ENCODE assay signal across 8 cellular contexts in the genomic region with DNA sequence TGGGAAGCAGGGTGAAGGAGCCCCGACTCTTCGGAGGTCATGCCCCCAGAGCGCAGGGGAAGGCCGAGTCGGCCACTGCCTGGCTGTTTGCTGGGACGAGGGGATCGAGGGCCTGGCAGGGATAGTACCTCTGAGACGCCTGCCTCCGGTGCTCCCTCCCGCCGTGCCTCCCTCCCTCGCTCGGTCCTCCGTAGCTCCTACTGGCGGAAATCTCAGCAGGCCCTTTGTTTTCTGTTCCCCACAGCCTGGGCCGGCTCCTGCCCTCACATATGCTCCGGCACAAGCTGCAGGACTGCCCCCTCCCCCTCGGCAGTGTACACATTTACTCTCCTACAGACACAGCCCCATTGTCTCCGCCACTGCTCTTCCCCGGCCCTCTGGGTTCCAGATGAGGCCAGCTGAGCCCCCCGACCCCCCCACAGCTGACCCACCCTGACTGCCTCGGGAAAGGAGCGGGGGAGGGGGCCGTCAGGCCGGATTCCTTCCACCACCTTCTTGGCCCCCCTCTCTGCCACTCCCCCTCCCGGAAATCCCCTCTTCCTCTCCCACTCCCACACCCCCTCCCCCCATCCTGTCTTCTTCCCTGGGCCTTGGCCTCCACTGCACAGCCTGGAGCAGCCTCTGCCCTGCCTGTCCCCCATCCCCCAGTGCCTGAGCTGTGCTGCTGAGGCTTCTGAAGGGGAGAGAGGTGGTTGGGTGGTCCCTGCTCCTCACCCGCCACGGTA. TPM values are rescaled to one million over a fixed set of nuclear protein-coding genes. Genes with fewer than 3 reads are reported as not detected.
A peak's percentile ranks its signal among the peaks of the same experiment; 100 is the strongest.
DNase-seq lines count a peak whose midpoint lies in the region; ATAC-seq, FAIRE-seq and TF ChIP-seq lines count a peak whose summit lies in the region.

No MANE protein-coding gene starts in this region.

- H3K9ac ChIP-seq in GM23248 (peak overlapping the region; percentile 91), PC-3 (ENCODE audit: low read length) (peak overlapping the region; percentile 95), kidney (ENCODE audit: low read length in 2 of 2) (peak overlapping the region; percentile 98)

- TF ChIP-seq CTCF in PC-3 (conservative IDR thresholded peaks at IDR 0.05; ENCODE audit: low read depth, low read length) (no peak), kidney (IDR thresholded peaks at IDR 0.05; ENCODE audit: borderline replicate concordance, extremely low read depth, insufficient read depth) (no peak)

- ATAC-seq in PC-3: peak; percentile 6; the same call in 1 of the 2 replicates

- peaks cover 47% of the 10 kb centered on the region for H3K79me2 ChIP-seq in GM23248 (ENCODE audit: insufficient read depth)
- H3K79me2 ChIP-seq in PC-3 (ENCODE audit: low read length): peaks cover 43% of the 10 kb centered on the region

- H3K4me1 ChIP-seq in GM23248 (ENCODE audit: insufficient read depth) (peaks cover 21% of the 10 kb centered on the region), PC-3 (ENCODE audit: insufficient read depth, low read length) (peaks cover 27% of the 10 kb centered on the region), kidney (ENCODE audit: control insufficient read depth in 1 of 2, insufficient read depth in 1 of 2, low read depth in 1 of 2, low read length in 2 of 2) (peaks cover 37 to 52% of the 10 kb centered on the region in 2 donors)

- H3K4me3 ChIP-seq in GM23248: peak overlapping the region; percentile 86
- peak overlapping the region; percentile 89 for H3K4me3 ChIP-seq in PC-3 (ENCODE audit: low read length)
- H3K4me3 ChIP-seq in kidney (ENCODE audit: low read length in 2 of 2): peak overlapping the region; percentile 92 to 97

- no peaks in the 10 kb centered on the region for H3K9me3 ChIP-seq in GM23248 (ENCODE audit: low read depth)
- H3K9me3 ChIP-seq in PC-3 (ENCODE audit: low read length): no peaks in the 10 kb centered on the region
- H3K9me3 ChIP-seq in kidney (ENCODE audit: control insufficient read depth in 1 of 2, low read length in 2 of 2): no peaks in the 10 kb centered on the region

- BruUV-seq in PC-3 (replicated peaks; lab: Mats Ljungman, UMichigan): TSS peak; percentile 29

- no peak for FAIRE-seq in kidney (lab: Jason Lieb, UNC)

- DNase-seq in AG08396 (ENCODE audit: low spot score) (peak; percentile 35), GM23248 (peak; percentile 80), PC-3 (peak; percentile 41), cerebellum (ENCODE audit: low spot score) (peak; percentile 43), kidney (peak; percentile 86), H4 (ENCODE audit: low spot score) (no peak), HPDE6-E6E7 (ENCODE audit: extremely low spot score) (no peak)
- DNase-seq in stimulated activated CD4-positive, alpha-beta T cell treated with anti-CD3 and anti-CD28 coated beads, Interleukin-15, amount 100 ng/mL, for 24 hours: peak; percentile 60

- H3K9me2 ChIP-seq in GM23248 (ENCODE audit: insufficient read depth) (no peaks in the 10 kb centered on the region), PC-3 (replicated peaks; ENCODE audit: low read length) (no peaks in the 10 kb centered on the region)

- intact Hi-C loops in PC-3 (cut with micrococcal nuclease) (no loop called here), kidney (cut with DNase I) (no loop called here)

- WGBS in GM23248 (ENCODE audit: low coverage in 1 of 2, low lambda C conversion rate in 2 of 2, missing lambda C conversion rate in 2 of 2), 2 experiments: 3 to 10% methylated on average over 15 to 28 of the region's 28 CpGs

- CTCF ChIA-PET in PC-3 (lab: Charles Lee): interaction anchor here (2.8 kb wide), 1 partner anchor 18 kb away, joined by 14 read pairs; the partner anchor contains the start of gene TLCD1

- H3K27ac ChIP-seq in GM23248: peak overlapping the region; percentile 93
- H3K27ac ChIP-seq in PC-3 (ENCODE audit: low read length): peak overlapping the region; percentile 99
- H3K27ac ChIP-seq in kidney (ENCODE audit: low read depth in 2 of 2, low read length in 2 of 2): peak overlapping the region; percentile 95 to 96

- H3K4me2 ChIP-seq in GM23248 (ENCODE audit: unreplicated experiment) (peak overlapping the region; percentile 90), PC-3 (ENCODE audit: low read length) (peak overlapping the region; percentile 99)

- POLR2A ChIA-PET in PC-3 (lab: Charles Lee; ENCODE audit: unreplicated experiment): interaction anchor here (0.8 kb wide), 1 partner anchor 16 kb away, joined by 3 read pairs; the partner anchor contains the start of gene NEK8

- H2AFZ ChIP-seq in GM23248: peak overlapping the region; percentile 4; the same call in 1 of the 2 replicates
- H2AFZ ChIP-seq in PC-3 (ENCODE audit: low read length): no peak overlapping the region

- peaks cover 15% of the 10 kb centered on the region; the same call in 1 of the 2 replicates for H3F3A ChIP-seq in GM23248 (ENCODE audit: insufficient read depth)
- H3F3A ChIP-seq in PC-3 (ENCODE audit: low read length, unreplicated experiment): no peaks in the 10 kb centered on the region

- no peaks in the 10 kb centered on the region; the same call in 1 of the 2 replicates for H3K36me3 ChIP-seq in GM23248 (ENCODE audit: low read depth)
- H3K36me3 ChIP-seq in PC-3 (ENCODE audit: low read depth, low read length): peaks cover 22% of the 10 kb centered on the region
- peaks cover 10 to 29% of the 10 kb centered on the region in 2 donors for H3K36me3 ChIP-seq in kidney (ENCODE audit: control insufficient read depth in 1 of 2, insufficient read depth in 2 of 2, low read length in 2 of 2)

- H4K20me1 ChIP-seq in GM23248 (ENCODE audit: insufficient read depth): no peaks in the 10 kb centered on the region
- peaks cover 22% of the 10 kb centered on the region for H4K20me1 ChIP-seq in PC-3 (ENCODE audit: low read length)

- in situ Hi-C loops in GM23248 (cut with MboI): no loop called here

- H3K27me3 ChIP-seq in GM23248 (replicated peaks; ENCODE audit: insufficient read depth) (no peaks in the 10 kb centered on the region), PC-3 (ENCODE audit: low read length) (no peaks in the 10 kb centered on the region)

RNA-seq across cellular contexts. Expression of gene TRAF4, which starts 1.4 kb away (rescaled TPM):
- 30.3 and 55.4 TPM in 2 replicates for total RNA-seq in GM23248 (2014; rRNA removed; shearing (Covaris generic))
- polyA plus RNA-seq in GM23248 (2016; fragmentation: Nextera tagmentation; extraction: Ambion mirVana) (23.4 and 23.5 TPM in 2 replicates), kidney (ENCODE audit: insufficient read depth, low read depth, low replicate concordance) (53.4 TPM)
- total RNA-seq in PC-3 (2014; rRNA removed) (81.5 and 104 TPM in 2 replicates), cerebellum (32.8 TPM), kidney (118 TPM)
- 27.7 and 40.5 TPM in 2 replicates for total RNA-seq in H4 (2014; rRNA removed; shearing (Covaris generic))

RNA-seq across cellular contexts. Expression of gene NEK8, which starts 16.6 kb away (rescaled TPM):
- total RNA-seq in GM23248 (2014; rRNA removed; shearing (Covaris generic)): 2.9 and 13.5 TPM in 2 replicates
- polyA plus RNA-seq in GM23248 (2016; fragmentation: Nextera tagmentation; extraction: Ambion mirVana) (2.7 and 2.8 TPM in 2 replicates), kidney (ENCODE audit: insufficient read depth, low read depth, low replicate concordance) (4.7 TPM)
- total RNA-seq in PC-3 (2014; rRNA removed) (2.4 and 3.7 TPM in 2 replicates), cerebellum (2.2 TPM), kidney (20.6 TPM)
- total RNA-seq in H4 (2014; rRNA removed; shearing (Covaris generic)): 1.4 and 3.1 TPM in 2 replicates

RNA-seq across cellular contexts. Expression of gene TLCD1, which starts 19.2 kb away (rescaled TPM):
- 4.8 and 16.3 TPM in 2 replicates for total RNA-seq in GM23248 (2014; rRNA removed; shearing (Covaris generic))
- polyA plus RNA-seq in GM23248 (2016; fragmentation: Nextera tagmentation; extraction: Ambion mirVana) (13.8 and 14.2 TPM in 2 replicates), kidney (ENCODE audit: insufficient read depth, low read depth, low replicate concordance) (30.0 TPM)
- total RNA-seq in PC-3 (2014; rRNA removed) (7.1 and 9.3 TPM in 2 replicates), cerebellum (1.5 TPM), kidney (25.3 TPM)
- 21.0 and 34.2 TPM in 2 replicates for total RNA-seq in H4 (2014; rRNA removed; shearing (Covaris generic))

RNA-seq across cellular contexts. Expression of gene RPL23A, which starts 25.4 kb away (rescaled TPM):
- total RNA-seq in GM23248 (2014; rRNA removed; shearing (Covaris generic)): 362 and 383 TPM in 2 replicates
- polyA plus RNA-seq in GM23248 (2016; fragmentation: Nextera tagmentation; extraction: Ambion mirVana) (1,040 and 1,075 TPM in 2 replicates), kidney (ENCODE audit: insufficient read depth, low read depth, low replicate concordance) (1,159 TPM)
- total RNA-seq in PC-3 (2014; rRNA removed) (390 and 515 TPM in 2 replicates), cerebellum (170 TPM), kidney (1,188 TPM)
- 957 and 967 TPM in 2 replicates for total RNA-seq in H4 (2014; rRNA removed; shearing (Covaris generic))

RNA-seq across cellular contexts. Expression of gene RAB34, which starts 27.5 kb away (rescaled TPM):
- 307 and 476 TPM in 2 replicates for total RNA-seq in GM23248 (2014; rRNA removed; shearing (Covaris generic))
- polyA plus RNA-seq in GM23248 (2016; fragmentation: Nextera tagmentation; extraction: Ambion mirVana) (277 and 293 TPM in 2 replicates), kidney (ENCODE audit: insufficient read depth, low read depth, low replicate concordance) (128 TPM)
- total RNA-seq in PC-3 (2014; rRNA removed) (207 and 211 TPM in 2 replicates), cerebellum (17.4 TPM), kidney (119 TPM)
- total RNA-seq in H4 (2014; rRNA removed; shearing (Covaris generic)): 233 and 275 TPM in 2 replicates

Comparison
In these comparisons a context has a peak if more than half of its experiments do, and no peak if none do; other contexts are left out.
1. DNase-seq: peak in AG08396 (single experiment), GM23248 (single experiment), PC-3 (single experiment), cerebellum (single experiment), kidney (single experiment) and stimulated activated CD4-positive, alpha-beta T cell treated with anti-CD3 and anti-CD28 coated beads, Interleukin-15, amount 100 ng/mL, for 24 hours (single experiment); none in H4 (single experiment) and HPDE6-E6E7 (single experiment).
2. Peak in every context shown above with its lines, with median percentiles within 50 percentile points of each other: H3K27ac ChIP-seq, H3K4me3 ChIP-seq and H3K9ac ChIP-seq.